1 cellular context compared by ENCODE assay signal in the genomic region with DNA sequence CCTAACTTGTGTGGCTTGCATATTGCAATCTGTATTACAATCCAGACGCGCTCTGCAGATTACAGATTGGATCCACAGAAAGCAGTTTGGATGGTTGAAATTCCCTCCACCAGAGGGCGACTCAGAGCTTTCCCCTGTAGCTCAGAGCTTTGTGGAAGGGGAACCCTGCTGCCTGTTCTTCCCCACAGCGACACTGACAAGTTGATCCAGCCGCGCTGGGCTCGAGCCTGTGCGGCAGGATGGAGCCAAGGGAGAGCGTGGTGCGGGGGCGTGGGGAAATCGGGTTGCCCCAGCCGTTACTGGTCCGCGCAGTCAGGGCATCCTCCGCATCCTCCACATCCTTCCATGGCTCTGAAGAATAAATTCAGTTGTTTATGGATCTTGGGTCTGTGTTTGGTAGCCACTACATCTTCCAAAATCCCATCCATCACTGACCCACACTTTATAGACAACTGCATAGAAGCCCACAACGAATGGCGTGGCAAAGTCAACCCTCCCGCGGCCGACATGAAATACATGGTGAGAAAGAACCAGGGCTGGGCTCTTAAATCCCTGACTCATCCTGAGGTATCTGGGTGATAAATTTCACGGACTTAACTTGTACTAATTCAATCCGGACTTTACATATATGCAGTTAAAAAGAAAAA.
A peak's percentile ranks its signal among the peaks of the same experiment; 100 is the strongest.
TF ChIP-seq lines count a peak whose summit lies in the region.

A gene with protein sequence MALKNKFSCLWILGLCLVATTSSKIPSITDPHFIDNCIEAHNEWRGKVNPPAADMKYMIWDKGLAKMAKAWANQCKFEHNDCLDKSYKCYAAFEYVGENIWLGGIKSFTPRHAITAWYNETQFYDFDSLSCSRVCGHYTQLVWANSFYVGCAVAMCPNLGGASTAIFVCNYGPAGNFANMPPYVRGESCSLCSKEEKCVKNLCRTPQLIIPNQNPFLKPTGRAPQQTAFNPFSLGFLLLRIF (plus strand): TSS at position 287 of the 647 bp plus-strand sequence. CDS start 59 bp downstream, at position 346.

TF ChIP-seq in liver, 16 proteins besides CTCF, POLR2A, EP300 and RAD21 (continued from another document):
- TF ChIP-seq, protein P1, sequence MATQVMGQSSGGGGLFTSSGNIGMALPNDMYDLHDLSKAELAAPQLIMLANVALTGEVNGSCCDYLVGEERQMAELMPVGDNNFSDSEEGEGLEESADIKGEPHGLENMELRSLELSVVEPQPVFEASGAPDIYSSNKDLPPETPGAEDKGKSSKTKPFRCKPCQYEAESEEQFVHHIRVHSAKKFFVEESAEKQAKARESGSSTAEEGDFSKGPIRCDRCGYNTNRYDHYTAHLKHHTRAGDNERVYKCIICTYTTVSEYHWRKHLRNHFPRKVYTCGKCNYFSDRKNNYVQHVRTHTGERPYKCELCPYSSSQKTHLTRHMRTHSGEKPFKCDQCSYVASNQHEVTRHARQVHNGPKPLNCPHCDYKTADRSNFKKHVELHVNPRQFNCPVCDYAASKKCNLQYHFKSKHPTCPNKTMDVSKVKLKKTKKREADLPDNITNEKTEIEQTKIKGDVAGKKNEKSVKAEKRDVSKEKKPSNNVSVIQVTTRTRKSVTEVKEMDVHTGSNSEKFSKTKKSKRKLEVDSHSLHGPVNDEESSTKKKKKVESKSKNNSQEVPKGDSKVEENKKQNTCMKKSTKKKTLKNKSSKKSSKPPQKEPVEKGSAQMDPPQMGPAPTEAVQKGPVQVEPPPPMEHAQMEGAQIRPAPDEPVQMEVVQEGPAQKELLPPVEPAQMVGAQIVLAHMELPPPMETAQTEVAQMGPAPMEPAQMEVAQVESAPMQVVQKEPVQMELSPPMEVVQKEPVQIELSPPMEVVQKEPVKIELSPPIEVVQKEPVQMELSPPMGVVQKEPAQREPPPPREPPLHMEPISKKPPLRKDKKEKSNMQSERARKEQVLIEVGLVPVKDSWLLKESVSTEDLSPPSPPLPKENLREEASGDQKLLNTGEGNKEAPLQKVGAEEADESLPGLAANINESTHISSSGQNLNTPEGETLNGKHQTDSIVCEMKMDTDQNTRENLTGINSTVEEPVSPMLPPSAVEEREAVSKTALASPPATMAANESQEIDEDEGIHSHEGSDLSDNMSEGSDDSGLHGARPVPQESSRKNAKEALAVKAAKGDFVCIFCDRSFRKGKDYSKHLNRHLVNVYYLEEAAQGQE (IDR thresholded peaks at IDR 0.05): no peak
- TF ChIP-seq SP1 (IDR thresholded peaks at IDR 0.05) (no peak), JUND (IDR thresholded peaks at IDR 0.05) (no peak), HNF4A (conservative IDR thresholded peaks at IDR 0.05) (no peak), HNF4G (IDR thresholded peaks at IDR 0.05) (no peak), EGR1 (IDR thresholded peaks at IDR 0.05; ENCODE audit: low read depth in 2 of 2) (peak; percentile 60 to 69), TAF1 (conservative IDR thresholded peaks at IDR 0.05) (no peak), FOXA1 (IDR thresholded peaks at IDR 0.05) (no peak), NR2F2 (IDR thresholded peaks at IDR 0.05) (no peak)
- TF ChIP-seq, protein P2, sequence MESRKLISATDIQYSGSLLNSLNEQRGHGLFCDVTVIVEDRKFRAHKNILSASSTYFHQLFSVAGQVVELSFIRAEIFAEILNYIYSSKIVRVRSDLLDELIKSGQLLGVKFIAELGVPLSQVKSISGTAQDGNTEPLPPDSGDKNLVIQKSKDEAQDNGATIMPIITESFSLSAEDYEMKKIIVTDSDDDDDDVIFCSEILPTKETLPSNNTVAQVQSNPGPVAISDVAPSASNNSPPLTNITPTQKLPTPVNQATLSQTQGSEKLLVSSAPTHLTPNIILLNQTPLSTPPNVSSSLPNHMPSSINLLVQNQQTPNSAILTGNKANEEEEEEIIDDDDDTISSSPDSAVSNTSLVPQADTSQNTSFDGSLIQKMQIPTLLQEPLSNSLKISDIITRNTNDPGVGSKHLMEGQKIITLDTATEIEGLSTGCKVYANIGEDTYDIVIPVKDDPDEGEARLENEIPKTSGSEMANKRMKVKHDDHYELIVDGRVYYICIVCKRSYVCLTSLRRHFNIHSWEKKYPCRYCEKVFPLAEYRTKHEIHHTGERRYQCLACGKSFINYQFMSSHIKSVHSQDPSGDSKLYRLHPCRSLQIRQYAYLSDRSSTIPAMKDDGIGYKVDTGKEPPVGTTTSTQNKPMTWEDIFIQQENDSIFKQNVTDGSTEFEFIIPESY (IDR thresholded peaks at IDR 0.05): no peak
- TF ChIP-seq, protein P3, sequence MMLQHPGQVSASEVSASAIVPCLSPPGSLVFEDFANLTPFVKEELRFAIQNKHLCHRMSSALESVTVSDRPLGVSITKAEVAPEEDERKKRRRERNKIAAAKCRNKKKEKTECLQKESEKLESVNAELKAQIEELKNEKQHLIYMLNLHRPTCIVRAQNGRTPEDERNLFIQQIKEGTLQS (IDR thresholded peaks at IDR 0.05): no peak
